ENCODE assay signal across 8 cellular contexts in genomic region chr11:117096973-117097566, GRCh38. TPM values are rescaled to one million over a fixed set of nuclear protein-coding genes. Genes with fewer than 3 reads are reported as not detected.
DNase-seq lines count a peak whose midpoint lies in the region; TF ChIP-seq lines count a peak whose summit lies in the region.

No MANE protein-coding gene starts in this region.

- H3K27me3 Mint-ChIP-seq in T-helper 1 cell treated with Interleukin-12 subunit alpha and Interleukin-12 subunit beta and Interleukin-4 antibody, amounts not matched to agents 30 μg/mL and 1 μg/mL, for 36 hours (ENCODE audit: low read depth) = peaks cover 2% of the 10 kb centered on the region
- H3K27me3 Mint-ChIP-seq in activated naive CD8-positive, alpha-beta T cell = no peaks in the 10 kb centered on the region

- H3K36me3 Mint-ChIP-seq in T-helper 1 cell treated with Interleukin-12 subunit alpha and Interleukin-12 subunit beta and Interleukin-4 antibody, amounts not matched to agents 30 μg/mL and 1 μg/mL, for 36 hours (ENCODE audit: low read depth) = peaks cover 13% of the 10 kb centered on the region
- H3K36me3 Mint-ChIP-seq in activated naive CD8-positive, alpha-beta T cell = peaks cover 3% of the 10 kb centered on the region

- H3K27ac ChIP-seq in temporal lobe (ENCODE audit: low read depth, low read length) = peak overlapping the region; percentile 95

- peaks cover 4% of the 10 kb centered on the region for H3K9me3 Mint-ChIP-seq in T-helper 1 cell treated with Interleukin-12 subunit alpha and Interleukin-12 subunit beta and Interleukin-4 antibody, amounts not matched to agents 30 μg/mL and 1 μg/mL, for 36 hours
- no peaks in the 10 kb centered on the region for H3K9me3 Mint-ChIP-seq in activated naive CD8-positive, alpha-beta T cell (ENCODE audit: low read depth)

- peak overlapping the region; percentile 91 for H3K4me3 ChIP-seq in kidney epithelial cell (ENCODE audit: low read depth, low read length)

- peak overlapping the region; percentile 99 for H3K4me3 Mint-ChIP-seq in T-helper 1 cell treated with Interleukin-12 subunit alpha and Interleukin-12 subunit beta and Interleukin-4 antibody, amounts not matched to agents 30 μg/mL and 1 μg/mL, for 36 hours
- peak overlapping the region; percentile 98 for H3K4me3 Mint-ChIP-seq in activated naive CD8-positive, alpha-beta T cell

- no peak for TF ChIP-seq CTCF in kidney epithelial cell (IDR thresholded peaks at IDR 0.05; ENCODE audit: insufficient read depth, low read length, poor library complexity, severe bottlenecking)

- H3K4me1 Mint-ChIP-seq in T-helper 1 cell treated with Interleukin-12 subunit alpha and Interleukin-12 subunit beta and Interleukin-4 antibody, amounts not matched to agents 30 μg/mL and 1 μg/mL, for 36 hours (ENCODE audit: low read depth) = peaks cover 59% of the 10 kb centered on the region
- H3K4me1 Mint-ChIP-seq in activated naive CD8-positive, alpha-beta T cell (ENCODE audit: low read depth) = peaks cover 63% of the 10 kb centered on the region

- DNase-seq in T-helper 1 cell = no peak
- DNase-seq in kidney epithelial cell (ENCODE audit: low read depth) = no peak
- DNase-seq in DMS153 (lab: John Stamatoyannopoulos, UW) = no peak
- DNase-seq in NCI-H146 treated with DMSO at 0.1 percent for 48 hours (lab: John Stamatoyannopoulos, UW; ENCODE audit: unreplicated experiment) = no peak
- no peak for DNase-seq in GDM1 (lab: John Stamatoyannopoulos, UW)

- H3K36me3 ChIP-seq in kidney epithelial cell (ENCODE audit: control insufficient read depth, insufficient read depth, low read length) = no peaks in the 10 kb centered on the region

- H3K27ac Mint-ChIP-seq in T-helper 1 cell treated with Interleukin-12 subunit alpha and Interleukin-12 subunit beta and Interleukin-4 antibody, amounts not matched to agents 30 μg/mL and 1 μg/mL, for 36 hours = peak overlapping the region; percentile 97
- H3K27ac Mint-ChIP-seq in activated naive CD8-positive, alpha-beta T cell = peak overlapping the region; percentile 97

- H3K27me3 ChIP-seq in kidney epithelial cell (ENCODE audit: control insufficient read depth, insufficient read depth, low read length) = no peaks in the 10 kb centered on the region

RNA-seq across cellular contexts. Expression of gene SIK3, which starts 1.2 kb away (rescaled TPM):
- 12.9 and 16.5 TPM in 2 replicates for total RNA-seq in kidney epithelial cell
- 21.6 TPM for total RNA-seq in temporal lobe

RNA-seq across cellular contexts. Expression of gene PAFAH1B2, which starts 47.0 kb away (rescaled TPM):
- total RNA-seq in kidney epithelial cell = 104 and 116 TPM in 2 replicates
- 142 TPM for total RNA-seq in temporal lobe
